In genomic region chr16:69089091-69089912, GRCh38 we compare ENCODE assay signal across 8 cellular contexts. TPM values are rescaled to one million over a fixed set of nuclear protein-coding genes. Genes with fewer than 3 reads are reported as not detected.
A peak's percentile ranks its signal among the peaks of the same experiment; 100 is the strongest.
DNase-seq lines count a peak whose midpoint lies in the region; ATAC-seq, FAIRE-seq and TF ChIP-seq lines count a peak whose summit lies in the region.

No MANE protein-coding gene starts in this region.

- peaks cover 3% of the 10 kb centered on the region for H3K36me3 Mint-ChIP-seq in central memory CD8-positive, alpha-beta T cell (ENCODE audit: insufficient read depth)

- H3K27me3 Mint-ChIP-seq in central memory CD8-positive, alpha-beta T cell: no peaks in the 10 kb centered on the region

- no TSS peak for BruUV-seq in A673 (replicated peaks; lab: Mats Ljungman, UMichigan)

- no peak for TF ChIP-seq CTCF in A673 (conservative IDR thresholded peaks at IDR 0.05; ENCODE audit: low read depth, low read length)

- peak overlapping the region; percentile 30 for H3K27ac Mint-ChIP-seq in central memory CD8-positive, alpha-beta T cell (ENCODE audit: low read depth)

- DNase-seq in activated CD4-positive, CD25-positive, alpha-beta regulatory T cell (lab: John Stamatoyannopoulos, UW): no peak
- DNase-seq in NCI-H2227 treated with DMSO at 0.1 percent for 48 hours (lab: John Stamatoyannopoulos, UW): peak; percentile 14
- no peak for DNase-seq in central memory CD8-positive, alpha-beta T cell (ENCODE audit: low spot score in 2 of 2)
- DNase-seq in small intestine: peak; percentile 68
- DNase-seq in A673 (ENCODE audit: low spot score): no peak
- no peak for DNase-seq in NCI-H2081 (lab: John Stamatoyannopoulos, UW)
- DNase-seq in Kasumi-1 (lab: John Stamatoyannopoulos, UW): no peak

- H3K36me3 ChIP-seq in small intestine (ENCODE audit: control insufficient read depth in 2 of 2, insufficient read depth in 2 of 2, low read length in 2 of 2) (no peaks in the 10 kb centered on the region), A673 (ENCODE audit: insufficient read depth, low read length, poor library complexity, severe bottlenecking) (no peaks in the 10 kb centered on the region)

- no peak overlapping the region for H3K4me3 ChIP-seq in small intestine (ENCODE audit: low read depth in 1 of 2, low read length in 2 of 2)
- H3K4me3 ChIP-seq in A673 (ENCODE audit: low read depth, low read length, poor library complexity, severe bottlenecking): no peak overlapping the region

- H3K4me3 Mint-ChIP-seq in central memory CD8-positive, alpha-beta T cell: no peak overlapping the region

- WGBS in small intestine, 3 donors: 22 to 45% (median 30%) methylated on average over 16 of the region's 16 CpGs

- CTCF ChIA-PET in A673 (lab: Charles Lee): no interaction called here

- H3K4me1 Mint-ChIP-seq in central memory CD8-positive, alpha-beta T cell: peaks cover 16% of the 10 kb centered on the region

- H3K27ac ChIP-seq in small intestine (ENCODE audit: low read depth in 1 of 2, low read length in 1 of 2): no peak overlapping the region
- H3K27ac ChIP-seq in A673 (ENCODE audit: low read depth, low read length, poor library complexity, severe bottlenecking): no peak overlapping the region

- POLR2A ChIA-PET in A673 (lab: Charles Lee; ENCODE audit: low non-redundant PET): no interaction called here

- intact Hi-C loops in A673 (cut with micrococcal nuclease; ENCODE audit: unreplicated experiment): no loop called here

- H3K9me3 ChIP-seq in small intestine (ENCODE audit: control insufficient read depth, low read depth) (no peaks in the 10 kb centered on the region), A673 (ENCODE audit: low read depth, low read length, poor library complexity, severe bottlenecking) (no peaks in the 10 kb centered on the region)

- H3K4me1 ChIP-seq in small intestine (ENCODE audit: control insufficient read depth in 2 of 2, insufficient read depth in 1 of 2, low read depth in 1 of 2, low read length in 1 of 2): peaks cover 2 to 4% of the 10 kb centered on the region in 2 donors
- no peaks in the 10 kb centered on the region for H3K4me1 ChIP-seq in A673 (ENCODE audit: insufficient read depth, low read length, poor library complexity, severe bottlenecking)

- ATAC-seq in activated CD4-positive, CD25-positive, alpha-beta regulatory T cell treated with anti-CD3 and anti-CD28 coated beads, Interleukin-2, amount 50 U/mL, for 24 hours: peak; percentile 88 to 92
- peak; percentile 49 for ATAC-seq in central memory CD8-positive, alpha-beta T cell (replicated peaks; ENCODE audit: extremely low read depth, poor library complexity, severe bottlenecking)

- no peak for FAIRE-seq in small intestine (lab: Jason Lieb, UNC)

- H3K9me3 Mint-ChIP-seq in central memory CD8-positive, alpha-beta T cell: no peaks in the 10 kb centered on the region

- H3K27me3 ChIP-seq in small intestine (ENCODE audit: control insufficient read depth in 2 of 2, insufficient read depth in 2 of 2, low read length in 2 of 2): no peaks in the 10 kb centered on the region
- no peaks in the 10 kb centered on the region for H3K27me3 ChIP-seq in A673 (replicated peaks; ENCODE audit: insufficient read depth, low read depth, low read length, poor library complexity)

RNA-seq across cellular contexts. Expression of gene HAS3, which starts 16.2 kb away (rescaled TPM):
- polyA plus RNA-seq in small intestine: 1 to 10 TPM in 2 of 3 donors, under 1 TPM in 1; 0.67 to 5.3 (median 1.1) TPM
- 0.49 and 0.72 TPM in 2 replicates for total RNA-seq in A673 (2021)

RNA-seq across cellular contexts. Expression of gene CHTF8, which starts 43.1 kb away (rescaled TPM):
- 10 to 100 TPM; 62.4 to 81.9 (median 67.3) TPM for polyA plus RNA-seq in small intestine
- total RNA-seq in A673 (2021): 113 and 121 TPM in 2 replicates

RNA-seq across cellular contexts. Expression of gene UTP4, which starts 43.1 kb away (rescaled TPM):
- polyA plus RNA-seq in small intestine: 10 to 100 TPM in 2 of 3 donors, 1 to 10 TPM in 1; 6.3 to 24.4 (median 13.8) TPM
- total RNA-seq in A673 (2021): 119 and 146 TPM in 2 replicates

Comparison
In these comparisons a context has a peak if more than half of its experiments do, and no peak if none do; other contexts are left out.
1. DNase-seq: peak in NCI-H2227 treated with DMSO at 0.1 percent for 48 hours (single experiment) and small intestine (single experiment); none in activated CD4-positive, CD25-positive, alpha-beta regulatory T cell (0 of 4), central memory CD8-positive, alpha-beta T cell (0 of 2), A673 (single experiment), NCI-H2081 (0 of 2) and Kasumi-1 (0 of 2).